In genomic region chr9:126962336-126962735, GRCh38 we compare ENCODE assay signal across 17 cellular contexts.
"Had no signal": no experiment of that assay in that cellular context is flagged by ENCODE, and none has a peak within 500 bp of the region (broad histone marks: within the 10 kb centered on the region; RNA-seq: fewer than 3 reads in every experiment).

No MANE protein-coding gene starts in this region.

- H3K4me3 ChIP-seq: coronary artery, pancreas, tibial nerve, vagina had no signal

- H3K9me3 ChIP-seq: pancreas, tibial nerve, vagina had no signal

- ATAC-seq: left colon; naive thymus-derived CD8-positive, alpha-beta T cell; pancreas; T-helper 17 cell had no signal

- DNase-seq: activated CD4-positive, alpha-beta T cell treated with anti-CD3 and anti-CD28 coated beads for 1 hour; activated naive CD8-positive, alpha-beta T cell treated with anti-CD3 and anti-CD28 coated beads, Interleukin-2, amount 10 ng/mL, durations not matched to agents 7 days and 5 days; erythroblast; head of caudate nucleus; left colon; mesendoderm; naive thymus-derived CD8-positive, alpha-beta T cell; pancreas; stimulated activated CD4-positive, alpha-beta T cell treated with anti-CD3 and anti-CD28 coated beads, Interleukin-2, amount 100 ng/mL, for 24 hours; stimulated activated naive CD4-positive, alpha-beta T cell treated with Interleukin-2 at 50 U/mL for 16 hours; T-helper 17 cell; WERI-Rb-1 had no signal

- H3K36me3 ChIP-seq: tibial nerve, vagina had no signal

- H3K27me3 ChIP-seq: pancreas, tibial nerve, vagina had no signal

- H3K4me1 ChIP-seq: pancreas had no signal

- H3K27ac ChIP-seq: coronary artery, pancreas, tibial nerve, vagina, WERI-Rb-1 had no signal

- FAIRE-seq: endometrium, frontal cortex, pancreas had no signal
